ENCODE assay signal across 17 cellular contexts in genomic region chr5:54454602-54455001, GRCh38. TPM values are rescaled to one million over a fixed set of nuclear protein-coding genes. Genes with fewer than 3 reads are reported as not detected.
DNase-seq lines count a peak whose midpoint lies in the region; ATAC-seq, FAIRE-seq and TF ChIP-seq lines count a peak whose summit lies in the region.
"Had no signal": no experiment of that assay in that cellular context is flagged by ENCODE, and none has a peak within 500 bp of the region (broad histone marks: within the 10 kb centered on the region; RNA-seq: fewer than 3 reads in every experiment).

No MANE protein-coding gene starts in this region.

- H3K27me3 Mint-ChIP-seq in astrocyte (ENCODE audit: low read depth, unreplicated experiment) (no peaks in the 10 kb centered on the region), nephron (ENCODE audit: low read depth) (no peaks in the 10 kb centered on the region)
- peaks cover 3 to 27% (median 4%) of the 10 kb centered on the region in 5 donors for H3K27me3 Mint-ChIP-seq in naive thymus-derived CD4-positive, alpha-beta T cell

- TF ChIP-seq POLR2A in A549 (IDR thresholded peaks at IDR 0.05; ENCODE audit: low read length): no peak

- H3K79me2 ChIP-seq in astrocyte (ENCODE audit: insufficient read depth, low read length): no peaks in the 10 kb centered on the region

- intact Hi-C loops in naive thymus-derived CD4-positive, alpha-beta T cell (cut with micrococcal nuclease): no loop called here

- no peaks in the 10 kb centered on the region for H3K9me3 ChIP-seq in A549
- no peaks in the 10 kb centered on the region for H3K9me3 ChIP-seq in astrocyte (ENCODE audit: insufficient read depth, low read depth, low read length)
- no peaks in the 10 kb centered on the region for H3K9me3 ChIP-seq in naive thymus-derived CD4-positive, alpha-beta T cell (ENCODE audit: control insufficient read depth in 2 of 3, low read length in 3 of 3)

- H2AFZ ChIP-seq in astrocyte (ENCODE audit: low read depth, low read length): no peak overlapping the region

- H3K4me3 Mint-ChIP-seq in astrocyte (ENCODE audit: unreplicated experiment): no peak overlapping the region
- peak overlapping the region in 1 of 3 experiments; percentile 98 for H3K4me3 Mint-ChIP-seq in nephron
- H3K4me3 Mint-ChIP-seq in naive thymus-derived CD4-positive, alpha-beta T cell: no peak overlapping the region

- H3K4me2 ChIP-seq in A549 (peak overlapping the region; percentile 4; the same call in 2 of the 3 replicates), astrocyte (ENCODE audit: low read length) (no peak overlapping the region)

- TF ChIP-seq EP300 in A549 (IDR thresholded peaks at IDR 0.05): no peak

- H3K4me3 ChIP-seq in A549 (no peak overlapping the region), astrocyte (ENCODE audit: insufficient read depth, low read depth, low read length) (no peak overlapping the region)
- H3K4me3 ChIP-seq in naive thymus-derived CD4-positive, alpha-beta T cell (ENCODE audit: low read length): no peak overlapping the region

- H3K36me3 ChIP-seq in astrocyte (ENCODE audit: insufficient read depth, low read length): no peaks in the 10 kb centered on the region
- no peaks in the 10 kb centered on the region for H3K36me3 ChIP-seq in naive thymus-derived CD4-positive, alpha-beta T cell (ENCODE audit: control insufficient read depth in 2 of 3, insufficient read depth in 3 of 3, low read length in 3 of 3)

- no peak for TF ChIP-seq RAD21 in A549 (conservative IDR thresholded peaks at IDR 0.05 in 1 of 2, IDR thresholded peaks at IDR 0.05 in 1 of 2)

- no peak for ATAC-seq in A549
- no peak for ATAC-seq in HG02642 (IDR thresholded peaks at IDR 0.05; ENCODE audit: poor library complexity, unreplicated experiment)
- no peak for ATAC-seq in naive thymus-derived CD4-positive, alpha-beta T cell

- no peaks in the 10 kb centered on the region for H4K20me1 ChIP-seq in astrocyte (ENCODE audit: insufficient read depth, low read length)

- H3K36me3 Mint-ChIP-seq in astrocyte (ENCODE audit: low read depth, unreplicated experiment) (no peaks in the 10 kb centered on the region), nephron (ENCODE audit: low read depth) (no peaks in the 10 kb centered on the region)
- H3K36me3 Mint-ChIP-seq in naive thymus-derived CD4-positive, alpha-beta T cell: no peaks in the 10 kb centered on the region

- H3K4me1 ChIP-seq in A549 (peaks cover 36% of the 10 kb centered on the region), astrocyte (ENCODE audit: insufficient read depth, low read length) (peaks cover 14% of the 10 kb centered on the region)
- no peaks in the 10 kb centered on the region for H3K4me1 ChIP-seq in naive thymus-derived CD4-positive, alpha-beta T cell (ENCODE audit: control insufficient read depth in 2 of 2, insufficient read depth in 2 of 2, low read length in 2 of 2)

- POLR2A ChIA-PET in A549 (lab: Yijun Ruan, JAX): no interaction called here
- POLR2A ChIA-PET in naive thymus-derived CD4-positive, alpha-beta T cell (lab: Charles Lee): no interaction called here

- H3K27me3 ChIP-seq in astrocyte (ENCODE audit: insufficient read depth, low read length): peaks cover 4% of the 10 kb centered on the region
- H3K27me3 ChIP-seq in naive thymus-derived CD4-positive, alpha-beta T cell (ENCODE audit: control insufficient read depth in 2 of 2, insufficient read depth in 2 of 2, low read length in 2 of 2): no peaks in the 10 kb centered on the region

- TF ChIP-seq CTCF in A549 (IDR thresholded peaks at IDR 0.05) (no peak), astrocyte (IDR thresholded peaks at IDR 0.05; ENCODE audit: insufficient read depth, low read depth, low read length) (no peak), nephron (IDR thresholded peaks at IDR 0.05; ENCODE audit: unreplicated experiment in 3 of 3) (no peak)

- H3K9me3 Mint-ChIP-seq in astrocyte (ENCODE audit: unreplicated experiment): no peaks in the 10 kb centered on the region
- H3K9me3 Mint-ChIP-seq in nephron: peaks cover 1% of the 10 kb centered on the region
- H3K9me3 Mint-ChIP-seq in naive thymus-derived CD4-positive, alpha-beta T cell: peaks cover 0 to 2% (median 0%) of the 10 kb centered on the region in 11 donors

- H3K27ac ChIP-seq in A549: peak overlapping the region in 1 of 2 experiments; percentile 3; a peak in 1 of 6 replicates
- no peak overlapping the region for H3K27ac ChIP-seq in astrocyte (ENCODE audit: low read depth, low read length)
- no peak overlapping the region for H3K27ac ChIP-seq in naive thymus-derived CD4-positive, alpha-beta T cell (ENCODE audit: low read depth, low read length)

- H3K4me1 Mint-ChIP-seq in astrocyte (ENCODE audit: low read depth, unreplicated experiment) (peaks cover 35% of the 10 kb centered on the region), nephron (peaks cover 28% of the 10 kb centered on the region)
- H3K4me1 Mint-ChIP-seq in naive thymus-derived CD4-positive, alpha-beta T cell: no peaks in the 10 kb centered on the region

- FAIRE-seq in A549 (lab: Jason Lieb, UNC) (no peak), astrocyte (lab: Jason Lieb, UNC) (peak; percentile 34)
- FAIRE-seq: GM19239, H54 had no signal

- 44% methylated on average over 2 of the region's 2 CpGs for WGBS in A549 (ENCODE audit: missing lambda C conversion rate)

- H3K27ac Mint-ChIP-seq in astrocyte (ENCODE audit: unreplicated experiment) (no peak overlapping the region), nephron (peak overlapping the region; percentile 76 to 93 (median 77))
- no peak overlapping the region for H3K27ac Mint-ChIP-seq in naive thymus-derived CD4-positive, alpha-beta T cell

- CTCF ChIA-PET in A549 (lab: Yijun Ruan, JAX): interaction anchor here (0.7 to 4.9 kb wide), 5 partner anchors 11 to 239 kb away, joined by 3 to 17 read pairs (median 5); no protein-coding TSS in a partner anchor
- CTCF ChIA-PET in naive thymus-derived CD4-positive, alpha-beta T cell (lab: Charles Lee): no interaction called here

- no peak overlapping the region for H3K9ac ChIP-seq in astrocyte (ENCODE audit: low read length)

- no peak for DNase-seq in A549 (ENCODE audit: low read depth in 1 of 2, low spot score in 1 of 2)
- DNase-seq in EH (ENCODE audit: low read depth): peak; percentile 33
- no peak for DNase-seq in astrocyte (ENCODE audit: low read depth)
- DNase-seq in UCSD-AML1 (lab: John Stamatoyannopoulos, UW; ENCODE audit: unreplicated experiment): no peak
- DNase-seq in naive thymus-derived CD4-positive, alpha-beta T cell: no peak
- no peak for DNase-seq in occipital lobe (lab: John Stamatoyannopoulos, UW)
- DNase-seq: COR-L47; DMS153; EL; Karpas-422; NK-92 treated with Interleukin-12 subunit alpha and Interleukin-12 subunit beta, amount 100 ng/mL, for 24 hours had no signal

TF ChIP-seq in A549, 52 proteins besides CTCF, POLR2A, EP300 and RAD21:
- no peak for TF ChIP-seq CHD4 (IDR thresholded peaks at IDR 0.05; ENCODE audit: borderline replicate concordance)
- peak; percentile 86 for TF ChIP-seq MAFK (IDR thresholded peaks at IDR 0.05; ENCODE audit: partially characterized antibody)
- TF ChIP-seq FOSL2 (IDR thresholded peaks at IDR 0.05): no peak
- TF ChIP-seq FOSL2 (CRISPR knock-in tag; IDR thresholded peaks at IDR 0.05): peak; percentile 67
- TF ChIP-seq TFCP2L1 (CRISPR knock-in tag; IDR thresholded peaks at IDR 0.05): no peak
- no peak for TF ChIP-seq CBX8 (IDR thresholded peaks at IDR 0.05)

RNA-seq across cellular contexts. Expression of gene HSPB3, which starts 0.9 kb away (rescaled TPM):
- polyA plus RNA-seq in A549 (2011; rRNA removed) (not detected in 2 replicates), A549 (2017; fragmentation: RNase III; extraction: RNeasy Plus Mini Kit Qiagen cat#74134 plus additional on column Dnase treatment) (not detected in 3 replicates)
- polyA plus RNA-seq in A549 (2012; cell fraction: cytosol; rRNA removed): not detected in 2 replicates
- 0.07 TPM in 1 of 2 replicates, not detected in the other for polyA plus RNA-seq in A549 (2012; cell fraction: nucleus; rRNA removed)
- polyA minus RNA-seq in A549 (2011; rRNA and poly(A)+ RNA removed): not detected in 2 replicates
- total RNA-seq in astrocyte (not detected in 2 replicates), occipital lobe (0.47 TPM)
- not detected for total RNA-seq in naive thymus-derived CD4-positive, alpha-beta T cell
- polyA plus RNA-seq in naive thymus-derived CD4-positive, alpha-beta T cell: not detected
- total RNA-seq: OCI-LY7, SK-MEL-5 had no signal

Comparison
In these comparisons a context has a peak if more than half of its experiments do, and no peak if none do; other contexts are left out.
1. H3K27ac Mint-ChIP-seq: peak in nephron (3 of 3); none in astrocyte (single experiment) and naive thymus-derived CD4-positive, alpha-beta T cell (0 of 9).